12 cellular contexts compared by ENCODE assay signal in genomic region chr1:20250346-20250989, GRCh38. TPM values are rescaled to one million over a fixed set of nuclear protein-coding genes. Genes with fewer than 3 reads are reported as not detected.
A peak's percentile ranks its signal among the peaks of the same experiment; 100 is the strongest.
DNase-seq lines count a peak whose midpoint lies in the region; ATAC-seq lines count a peak whose summit lies in the region.
"Had no signal": no experiment of that assay in that cellular context is flagged by ENCODE, and none has a peak within 500 bp of the region (broad histone marks: within the 10 kb centered on the region; RNA-seq: fewer than 3 reads in every experiment).

No MANE protein-coding gene starts in this region.

- no peak overlapping the region for H3K9ac ChIP-seq in duodenal mucosa (ENCODE audit: low read depth in 1 of 2, low read length in 2 of 2)

- H3K4me1 ChIP-seq in duodenal mucosa (ENCODE audit: control insufficient read depth in 1 of 2, insufficient read depth in 2 of 2, low read length in 2 of 2), result peaks cover 20% of the 10 kb centered on the region in 2 donors
- H3K4me1 ChIP-seq: esophagus squamous epithelium, tibial nerve had no signal

- ATAC-seq in sciatic nerve (peak; percentile 52), GM18873 (IDR thresholded peaks at IDR 0.05; ENCODE audit: low FRiP score, unreplicated experiment) (no peak)

- in situ Hi-C loops in KBM-7 (cut with MboI; ENCODE audit: low pct_unique_long_range_greater_than_20kb, low sequenced_read_pairs), result no loop called here

- H3K27ac ChIP-seq in duodenal mucosa (ENCODE audit: low read depth, low read length), result peak overlapping the region; percentile 51
- H3K27ac ChIP-seq: esophagus squamous epithelium, tibial nerve had no signal

- no peaks in the 10 kb centered on the region for H3K27me3 ChIP-seq in duodenal mucosa (ENCODE audit: control insufficient read depth in 1 of 2, insufficient read depth in 2 of 2, low read length in 2 of 2)

- peak; percentile 79 for DNase-seq in NCI-H510A treated with DMSO at 0.1 percent for 48 hours (lab: John Stamatoyannopoulos, UW)
- no peak for DNase-seq in NCI-H510A (lab: John Stamatoyannopoulos, UW)
- peak; percentile 60 for DNase-seq in NCI-H1436 (lab: John Stamatoyannopoulos, UW)
- DNase-seq in sciatic nerve (ENCODE audit: low spot score), result no peak
- DNase-seq in KBM-7, result no peak
- DNase-seq in NCI-H187 (lab: John Stamatoyannopoulos, UW), result no peak
- DNase-seq: esophagus squamous epithelium, NCI-H2029 treated with DMSO at 0.1 percent for 48 hours had no signal

- no peaks in the 10 kb centered on the region for H3K9me3 ChIP-seq in duodenal mucosa (ENCODE audit: control insufficient read depth in 1 of 2, low read length in 2 of 2)
- H3K9me3 ChIP-seq: esophagus squamous epithelium had no signal

- no peaks in the 10 kb centered on the region for H3K36me3 ChIP-seq in duodenal mucosa (ENCODE audit: control insufficient read depth in 1 of 2, insufficient read depth in 2 of 2, low read length in 2 of 2)
- H3K36me3 ChIP-seq: esophagus squamous epithelium, tibial nerve had no signal

- peak overlapping the region in 1 of 2 donors; percentile 11 for H3K4me3 ChIP-seq in duodenal mucosa (ENCODE audit: low read depth in 1 of 2, low read length in 2 of 2)
- H3K4me3 ChIP-seq: esophagus squamous epithelium, tibial nerve had no signal

- intact Hi-C loops in sciatic nerve (cut with DNase I), result no loop called here

RNA-seq across cellular contexts. Expression of gene VWA5B1, which starts 40.2 kb away (rescaled TPM):
- total RNA-seq in sciatic nerve, result not detected
- total RNA-seq: esophagus squamous epithelium, mononuclear cell, tibial nerve had no signal

Comparison
In these comparisons a context has a peak if more than half of its experiments do, and no peak if none do; other contexts are left out.
1. DNase-seq: peak in NCI-H510A treated with DMSO at 0.1 percent for 48 hours (single experiment) and NCI-H1436 (single experiment); none in NCI-H510A (single experiment), sciatic nerve (single experiment), KBM-7 (single experiment) and NCI-H187 (0 of 2).